Comparison of ENCODE assay signal across 8 cellular contexts in the genomic region with DNA sequence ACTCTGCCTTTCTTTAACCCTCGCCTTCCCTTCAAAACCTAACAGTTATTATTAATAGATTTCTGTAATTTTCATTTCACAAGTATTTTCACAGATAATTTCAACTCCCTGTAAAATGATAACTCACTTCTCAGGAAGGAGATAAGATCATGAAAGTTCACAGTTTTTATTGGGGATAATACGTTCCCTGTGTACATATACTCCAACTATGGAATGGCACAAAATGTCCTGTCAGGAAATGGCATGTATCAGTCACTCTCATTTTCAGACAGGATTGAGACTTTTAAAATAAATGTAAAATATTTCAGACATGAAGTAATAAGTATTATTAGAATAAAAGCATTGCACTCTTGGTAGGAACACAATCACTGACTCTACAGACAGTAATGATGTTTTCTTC. TPM values are rescaled to one million over a fixed set of nuclear protein-coding genes. Genes with fewer than 3 reads are reported as not detected.
A peak's percentile ranks its signal among the peaks of the same experiment; 100 is the strongest.
DNase-seq lines count a peak whose midpoint lies in the region; ATAC-seq and TF ChIP-seq lines count a peak whose summit lies in the region.

No MANE protein-coding gene starts in this region.

- POLR2A ChIA-PET in MCF 10A (lab: Yijun Ruan, JAX): interaction anchor here (0.5 to 2.8 kb wide), 16 partner anchors 11 to 1000 kb away, joined by 3 to 29 read pairs (median 5); partner anchors contain the start of genes ZNF211, ZNF304, ZNF548 and ZNF749
- POLR2A ChIA-PET in HEK293T (lab: Yijun Ruan, JAX): interaction anchor here (1.6 kb wide), 1 partner anchor 12 kb away, joined by 8 read pairs; the partner anchor contains the start of gene ZNF304

- H3K36me3 ChIP-seq in cardiac muscle cell (peaks cover 13% of the 10 kb centered on the region), urinary bladder (ENCODE audit: insufficient read depth) (no peaks in the 10 kb centered on the region)

- H3K4me1 Mint-ChIP-seq in MCF 10A (ENCODE audit: insufficient read depth, unreplicated experiment) (peaks cover 8% of the 10 kb centered on the region), memory B cell (peaks cover 12% of the 10 kb centered on the region)

- no TSS peak for BruUV-seq in MCF 10A (replicated peaks; lab: Mats Ljungman, UMichigan)

- no peaks in the 10 kb centered on the region for H3K27me3 Mint-ChIP-seq in MCF 10A (ENCODE audit: insufficient read depth, unreplicated experiment)
- no peaks in the 10 kb centered on the region for H3K27me3 Mint-ChIP-seq in memory B cell

- TF ChIP-seq CTCF in cardiac muscle cell (IDR thresholded peaks at IDR 0.05; ENCODE audit: low read depth, low read length) (no peak), MCF 10A (IDR thresholded peaks at IDR 0.05; ENCODE audit: unreplicated experiment) (no peak)

- H3K27ac Mint-ChIP-seq in MCF 10A (ENCODE audit: low read depth, unreplicated experiment) (peak overlapping the region; percentile 99), memory B cell (peak overlapping the region; percentile 99)

- H3K27me3 ChIP-seq in cardiac muscle cell: no peaks in the 10 kb centered on the region

- ATAC-seq in memory B cell (ENCODE audit: low read depth): no peak
- ATAC-seq in HG03280 (IDR thresholded peaks at IDR 0.05; ENCODE audit: unreplicated experiment): no peak
- ATAC-seq in GM18520 (IDR thresholded peaks at IDR 0.05; ENCODE audit: unreplicated experiment): no peak

- DNase-seq in cardiac muscle cell (ENCODE audit: low read depth in 1 of 2, low spot score in 1 of 2) (peak in 1 of 2 donors; percentile 14), cardiac septum (ENCODE audit: low spot score) (no peak), MCF 10A (ENCODE audit: unreplicated experiment) (no peak), memory B cell (ENCODE audit: low spot score in 2 of 2) (no peak), HEK293T (ENCODE audit: extremely low spot score) (no peak)

- no peaks in the 10 kb centered on the region for H3K9me3 ChIP-seq in cardiac muscle cell (ENCODE audit: low read depth)

- H3K36me3 Mint-ChIP-seq in MCF 10A (ENCODE audit: insufficient read depth, unreplicated experiment) (peaks cover 31% of the 10 kb centered on the region), memory B cell (peaks cover 23% of the 10 kb centered on the region)

- WGBS in urinary bladder: 58% methylated on average over 2 of the region's 2 CpGs

- H3K4me3 ChIP-seq in cardiac muscle cell (peak overlapping the region; percentile 35), urinary bladder (ENCODE audit: low read depth, low read length) (peak overlapping the region; percentile 4)

- intact Hi-C loops in cardiac septum (cut with DNase I): loop anchor here (2.0 to 5.0 kb wide), 2 partner anchors 26 to 40 kb away; partner anchors contain the start of genes ZNF543 and ZNF548
- intact Hi-C loops in MCF 10A (cut with micrococcal nuclease): loop anchor here (2.0 kb wide), 1 partner anchor 84 kb away; no protein-coding TSS in a partner anchor

- CTCF ChIA-PET in MCF 10A (lab: Yijun Ruan, JAX) (interaction anchor here (0.6 kb wide), 2 partner anchors 12 to 124 kb away, joined by 4 to 5 read pairs; partner anchors contain the start of gene ZNF304), HEK293T (lab: Yijun Ruan, JAX) (no interaction called here)

- H3K4me1 ChIP-seq in cardiac muscle cell (ENCODE audit: low read depth) (peaks cover 14% of the 10 kb centered on the region), urinary bladder (ENCODE audit: insufficient read depth) (no peaks in the 10 kb centered on the region)

- H3K27ac ChIP-seq in cardiac muscle cell: peak overlapping the region; percentile 97
- no peak overlapping the region for H3K27ac ChIP-seq in urinary bladder (ENCODE audit: low read depth)

- peak overlapping the region; percentile 98 for H3K4me3 Mint-ChIP-seq in MCF 10A (ENCODE audit: unreplicated experiment)
- H3K4me3 Mint-ChIP-seq in memory B cell: no peak overlapping the region

- H3K9me3 Mint-ChIP-seq in MCF 10A (ENCODE audit: unreplicated experiment): no peaks in the 10 kb centered on the region
- H3K9me3 Mint-ChIP-seq in memory B cell: peaks cover 7% of the 10 kb centered on the region

TF ChIP-seq in HEK293T, 16 proteins besides CTCF, POLR2A, EP300 and RAD21:
- TF ChIP-seq FOXA1 (IDR thresholded peaks at IDR 0.05): no peak
- no peak for TF ChIP-seq TARDBP (IDR thresholded peaks at IDR 0.05)
- no peak for TF ChIP-seq FOXK2 (IDR thresholded peaks at IDR 0.05)

RNA-seq across cellular contexts. Expression of gene TRAPPC2B, which starts 0.9 kb away (rescaled TPM):
- total RNA-seq in cardiac muscle cell (15.1 and 26.4 TPM in 2 replicates), cardiac septum (10.2 TPM), MCF 10A (2022) (6.3 and 9.8 TPM in 2 replicates), urinary bladder (9.7 TPM)
- polyA plus RNA-seq in cardiac muscle cell (34.6 and 39.3 TPM in 2 replicates), urinary bladder (26.8 TPM)

RNA-seq across cellular contexts. Expression of gene ZNF547, which starts 0.9 kb away (rescaled TPM):
- total RNA-seq in cardiac muscle cell (1.8 and 7.2 TPM in 2 replicates), cardiac septum (4.0 TPM), MCF 10A (2022) (3.7 and 4.3 TPM in 2 replicates), urinary bladder (6.1 TPM)
- polyA plus RNA-seq in cardiac muscle cell (0.65 and 0.66 TPM in 2 replicates), urinary bladder (1.8 TPM)

RNA-seq across cellular contexts. Expression of gene ZNF304, which starts 11.3 kb away (rescaled TPM):
- 8.0 and 9.0 TPM in 2 replicates for total RNA-seq in cardiac muscle cell
- polyA plus RNA-seq in cardiac muscle cell: 6.2 and 6.7 TPM in 2 replicates
- total RNA-seq in cardiac septum: 10.0 TPM
- total RNA-seq in MCF 10A (2022): 7.0 and 9.9 TPM in 2 replicates
- 17.9 TPM for total RNA-seq in urinary bladder
- polyA plus RNA-seq in urinary bladder: 7.8 TPM

RNA-seq across cellular contexts. Expression of gene ZNF548, which starts 27.2 kb away (rescaled TPM):
- total RNA-seq in cardiac muscle cell (37.9 and 38.2 TPM in 2 replicates), cardiac septum (16.1 TPM), MCF 10A (2022) (23.7 and 40.1 TPM in 2 replicates), urinary bladder (35.1 TPM)
- polyA plus RNA-seq in cardiac muscle cell (11.4 and 15.9 TPM in 2 replicates), urinary bladder (16.2 TPM)

RNA-seq across cellular contexts. Expression of gene ZNF543, which starts 42.1 kb away (rescaled TPM):
- total RNA-seq in cardiac muscle cell (9.9 and 12.3 TPM in 2 replicates), cardiac septum (6.1 TPM), MCF 10A (2022) (9.2 and 10.8 TPM in 2 replicates), urinary bladder (25.4 TPM)
- polyA plus RNA-seq in cardiac muscle cell (3.4 and 7.3 TPM in 2 replicates), urinary bladder (2.9 TPM)
